Comparison of ENCODE assay signal across 20 cellular contexts in the genomic region with DNA sequence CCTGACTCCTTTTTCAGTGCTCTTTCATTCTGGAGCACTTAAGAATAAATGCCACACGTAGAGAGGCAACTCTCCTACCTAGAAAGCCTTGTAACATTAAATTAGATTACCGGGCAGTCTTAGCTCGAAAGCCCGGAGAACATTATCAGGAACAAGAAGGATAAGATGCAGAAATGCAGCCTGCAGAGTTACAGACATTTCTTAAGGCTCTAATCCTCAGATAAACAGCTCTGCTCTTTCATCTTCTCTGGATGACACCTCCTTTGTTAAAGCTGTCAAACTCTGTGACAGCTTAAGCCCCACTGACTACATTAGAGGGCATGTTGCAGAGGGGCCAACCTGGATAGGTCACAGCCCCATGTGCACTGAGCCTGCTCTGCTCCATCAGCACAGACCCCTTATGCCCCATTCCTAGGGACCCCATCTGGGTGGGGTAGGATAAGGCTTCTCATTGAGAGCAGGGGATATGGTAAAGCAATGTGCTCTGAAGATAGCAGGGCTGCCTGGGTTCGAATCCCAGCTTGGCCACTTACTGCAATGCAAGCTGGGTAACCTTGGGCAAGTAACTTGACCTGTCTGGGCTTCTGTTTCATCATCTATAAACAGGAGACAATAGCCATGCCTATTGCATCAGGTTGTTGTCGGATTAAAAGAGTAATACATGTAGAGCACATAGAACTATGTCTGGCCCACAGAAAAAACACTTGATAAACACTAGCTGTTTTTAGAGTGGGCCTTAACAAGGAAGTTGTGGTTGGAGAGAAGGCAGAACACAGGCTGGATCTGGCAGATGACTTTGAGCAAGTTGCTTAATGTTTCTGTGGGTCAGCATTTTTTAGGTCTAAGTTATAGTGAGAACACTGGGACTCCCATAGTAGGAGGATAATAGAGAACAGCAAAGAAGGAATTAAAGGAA.
DNase-seq lines count a peak whose midpoint lies in the region; ATAC-seq and TF ChIP-seq lines count a peak whose summit lies in the region.
"Had no signal": no experiment of that assay in that cellular context is flagged by ENCODE, and none has a peak within 500 bp of the region (broad histone marks: within the 10 kb centered on the region; RNA-seq: fewer than 3 reads in every experiment).

No MANE protein-coding gene starts in this region.

- intact Hi-C loops in heart left ventricle (cut with DNase I) (no loop called here), cardiac septum (cut with DNase I) (no loop called here), left lung (cut with DNase I) (no loop called here), upper lobe of right lung (cut with DNase I) (no loop called here), stomach (cut with DNase I; ENCODE audit: low total_unique reads) (no loop called here)

- peaks cover 0 to 13% (median 0%) of the 10 kb centered on the region in 12 donors for H3K9me3 ChIP-seq in heart left ventricle
- peaks cover 0 to 9% of the 10 kb centered on the region in 2 donors for H3K9me3 ChIP-seq in left lung
- H3K9me3 ChIP-seq in upper lobe of right lung, result no peaks in the 10 kb centered on the region
- peaks cover 0 to 12% (median 9%) of the 10 kb centered on the region in 4 donors for H3K9me3 ChIP-seq in stomach

- TF ChIP-seq CTCF in heart left ventricle (IDR thresholded peaks at IDR 0.05), result no peak
- TF ChIP-seq CTCF in WTC11 (IDR thresholded peaks at IDR 0.05), result no peak
- no peak for TF ChIP-seq CTCF in left lung (IDR thresholded peaks at IDR 0.05)
- no peak for TF ChIP-seq CTCF in upper lobe of right lung (IDR thresholded peaks at IDR 0.05)
- TF ChIP-seq CTCF in stomach (IDR thresholded peaks at IDR 0.05), result no peak

- ATAC-seq in heart left ventricle, result peak; percentile 29 to 73 (median 63)
- no peak for ATAC-seq in WTC11
- peak; percentile 83 for ATAC-seq in left lung
- peak; percentile 94 for ATAC-seq in upper lobe of right lung
- no peak for ATAC-seq in GM21786 (IDR thresholded peaks at IDR 0.05; ENCODE audit: unreplicated experiment)
- ATAC-seq: activated naive CD8-positive, alpha-beta T cell treated with anti-CD3 and anti-CD28 coated beads, Interleukin-2, amount 50 U/mL, for 24 hours; left colon; naive thymus-derived CD8-positive, alpha-beta T cell; PC-3 had no signal

- H3K27me3 ChIP-seq in heart left ventricle (peaks cover 4 to 22% (median 9%) of the 10 kb centered on the region in 9 donors), left lung (peaks cover 12 to 31% of the 10 kb centered on the region in 2 donors), upper lobe of right lung (peaks cover 18% of the 10 kb centered on the region), stomach (peaks cover 0 to 18% (median 4%) of the 10 kb centered on the region in 3 donors)
- H3K27me3 ChIP-seq: cardiac muscle cell had no signal

- H3K4me3 Mint-ChIP-seq in WTC11, result no peak overlapping the region
- H3K4me3 Mint-ChIP-seq: activated naive CD8-positive, alpha-beta T cell treated with anti-CD3 and anti-CD28 coated beads, Interleukin-2, amount 50 U/mL, for 24 hours; naive thymus-derived CD8-positive, alpha-beta T cell; stimulated activated naive CD8-positive, alpha-beta T cell treated with anti-CD3 and anti-CD28 coated beads, Interleukin-15, Interleukin-2, amounts not matched to agents 100 ng/mL and 50 ng/mL, for 24 hours had no signal

- H3K4me3 ChIP-seq in heart left ventricle (no peak overlapping the region), left lung (no peak overlapping the region), upper lobe of right lung (no peak overlapping the region), stomach (no peak overlapping the region)
- H3K4me3 ChIP-seq: cardiac muscle cell, GM23248 had no signal

- peaks cover 0 to 9% (median 0%) of the 10 kb centered on the region in 12 donors for H3K4me1 ChIP-seq in heart left ventricle
- H3K4me1 ChIP-seq in left lung, result no peaks in the 10 kb centered on the region
- peaks cover 4% of the 10 kb centered on the region for H3K4me1 ChIP-seq in upper lobe of right lung
- H3K4me1 ChIP-seq in stomach, result no peaks in the 10 kb centered on the region

- no peak overlapping the region for H3K27ac Mint-ChIP-seq in WTC11
- H3K27ac Mint-ChIP-seq: activated naive CD8-positive, alpha-beta T cell treated with anti-CD3 and anti-CD28 coated beads, Interleukin-2, amount 50 U/mL, for 24 hours; naive thymus-derived CD8-positive, alpha-beta T cell; stimulated activated naive CD8-positive, alpha-beta T cell treated with anti-CD3 and anti-CD28 coated beads, Interleukin-15, Interleukin-2, amounts not matched to agents 100 ng/mL and 50 ng/mL, for 24 hours had no signal

- 33 to 39% (median 36%) methylated on average over 6 of the region's 6 CpGs for WGBS in heart left ventricle, 4 donors
- 30 to 47% (median 34%) methylated on average over 6 of the region's 6 CpGs for WGBS in stomach, 5 donors

- H3K4me1 Mint-ChIP-seq in WTC11, result no peaks in the 10 kb centered on the region
- H3K4me1 Mint-ChIP-seq: activated naive CD8-positive, alpha-beta T cell treated with anti-CD3 and anti-CD28 coated beads, Interleukin-2, amount 50 U/mL, for 24 hours had no signal

- H3K36me3 Mint-ChIP-seq in WTC11, result 0 out of 2 replicates have a peak, but pooled peaks cover 2% of the 10 kb centered on the region

- TF ChIP-seq POLR2A in heart left ventricle (IDR thresholded peaks at IDR 0.05) (no peak), stomach (IDR thresholded peaks at IDR 0.05) (no peak)

- CTCF ChIA-PET in WTC11 (lab: Charles Lee), result no interaction called here

- H3K36me3 ChIP-seq in heart left ventricle (no peaks in the 10 kb centered on the region), left lung (no peaks in the 10 kb centered on the region), upper lobe of right lung (no peaks in the 10 kb centered on the region), stomach (no peaks in the 10 kb centered on the region)
- H3K36me3 ChIP-seq: cardiac muscle cell had no signal

- no peak for DNase-seq in heart left ventricle
- no peak for DNase-seq in cardiac septum (ENCODE audit: low spot score)
- DNase-seq in WTC11 (ENCODE audit: low spot score), result no peak
- no peak for DNase-seq in left lung
- DNase-seq in upper lobe of right lung, result no peak
- DNase-seq in stimulated activated CD4-positive, alpha-beta T cell treated with anti-CD3 and anti-CD28 coated beads, Interleukin-4, amount 100 ng/mL, for 24 hours, result no peak
- DNase-seq in stomach, result no peak
- DNase-seq: activated CD4-positive, CD25-positive, alpha-beta regulatory T cell treated with anti-CD3 and anti-CD28 coated beads, Interleukin-2, amount 50 U/mL, for 72 hours; activated naive CD8-positive, alpha-beta T cell treated with anti-CD3 and anti-CD28 coated beads, Interleukin-2, amount 50 U/mL, for 24 hours; Calu3; glutamatergic neuron; GM23248; left colon; naive thymus-derived CD8-positive, alpha-beta T cell; NCI-H1092 treated with DMSO at 0.1 percent for 48 hours; NCI-H226; PC-3 had no signal

- H3K27me3 Mint-ChIP-seq in WTC11 (ENCODE audit: low read depth), result no peaks in the 10 kb centered on the region; the same call in 1 of the 2 replicates

- TF ChIP-seq EP300 in stomach (IDR thresholded peaks at IDR 0.05), result no peak

- peaks cover 16% of the 10 kb centered on the region for H3K9me3 Mint-ChIP-seq in WTC11
- H3K9me3 Mint-ChIP-seq: activated naive CD8-positive, alpha-beta T cell treated with anti-CD3 and anti-CD28 coated beads, Interleukin-2, amount 50 U/mL, for 24 hours; naive thymus-derived CD8-positive, alpha-beta T cell; stimulated activated naive CD8-positive, alpha-beta T cell treated with anti-CD3 and anti-CD28 coated beads, Interleukin-15, Interleukin-2, amounts not matched to agents 100 ng/mL and 50 ng/mL, for 24 hours had no signal

- POLR2A ChIA-PET in WTC11 (lab: Charles Lee), result no interaction called here

- H3K27ac ChIP-seq in heart left ventricle (no peak overlapping the region), left lung (no peak overlapping the region), upper lobe of right lung (no peak overlapping the region), stomach (no peak overlapping the region)
- H3K27ac ChIP-seq: cardiac muscle cell, GM23248 had no signal

TF ChIP-seq in WTC11, 78 proteins besides CTCF, POLR2A, EP300 and RAD21:
- TF ChIP-seq GABPB1 (CRISPR knock-in tag; IDR thresholded peaks at IDR 0.05), result peak; percentile 49; the same call in 1 of the 2 replicates
- no peak for TF ChIP-seq NFATC4 (CRISPR knock-in tag; IDR thresholded peaks at IDR 0.05)
TF ChIP-seq in WTC11: peak in this region for 1.

Comparison
In these comparisons a context has a peak if more than half of its experiments do, and no peak if none do; other contexts are left out.
1. ATAC-seq: peak in heart left ventricle (4 of 4), left lung (single experiment) and upper lobe of right lung (single experiment); none in WTC11 (single experiment) and GM21786 (single experiment).